9 cellular contexts compared by ENCODE assay signal in the genomic region with DNA sequence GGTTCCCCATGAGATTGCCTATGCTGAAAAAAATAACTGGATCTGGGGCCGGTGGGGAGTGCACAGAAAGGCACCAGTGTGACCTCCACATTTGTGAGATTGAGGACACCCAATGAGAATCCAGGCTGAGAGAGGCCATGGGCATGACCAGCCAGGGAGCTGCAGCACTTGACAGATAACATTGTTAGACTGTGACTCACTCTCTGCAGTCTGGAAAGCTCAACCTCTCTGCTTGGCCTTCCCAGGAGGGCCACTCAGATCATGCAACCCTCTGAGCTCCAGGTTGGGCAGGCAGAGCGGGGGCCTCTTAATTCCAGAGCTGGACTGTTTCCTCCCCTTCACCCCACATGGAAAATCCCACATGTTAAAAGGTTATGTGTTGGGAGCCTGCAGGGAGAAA. TPM values are rescaled to one million over a fixed set of nuclear protein-coding genes. Genes with fewer than 3 reads are reported as not detected.
DNase-seq lines count a peak whose midpoint lies in the region; ATAC-seq, FAIRE-seq and TF ChIP-seq lines count a peak whose summit lies in the region.
"Had no signal": no experiment of that assay in that cellular context is flagged by ENCODE, and none has a peak within 500 bp of the region (broad histone marks: within the 10 kb centered on the region; RNA-seq: fewer than 3 reads in every experiment).

No MANE protein-coding gene starts in this region.

- no peaks in the 10 kb centered on the region for H3K9me3 Mint-ChIP-seq in activated CD4-positive, alpha-beta memory T cell treated with anti-CD3 and anti-CD28 coated beads for 36 hours
- no peaks in the 10 kb centered on the region for H3K9me3 Mint-ChIP-seq in activated CD4-positive, alpha-beta T cell treated with anti-CD3 and anti-CD28 coated beads for 36 hours (ENCODE audit: low read depth)

- DNase-seq in ACHN, result peak; percentile 96
- peak; percentile 44 for DNase-seq in HuH-7.5 (ENCODE audit: low spot score)
- peak; percentile 93 for DNase-seq in bronchial epithelial cell (ENCODE audit: low read depth)
- peak; percentile 93 for DNase-seq in kidney glomerular epithelial cell (lab: John Stamatoyannopoulos, UW)
- DNase-seq in activated CD4-positive, alpha-beta memory T cell treated with anti-CD3 and anti-CD28 coated beads for 36 hours, result no peak
- no peak for DNase-seq in activated CD4-positive, alpha-beta T cell treated with anti-CD3 and anti-CD28 coated beads for 36 hours
- DNase-seq in SHP77 (lab: John Stamatoyannopoulos, UW), result no peak
- DNase-seq: NCI-H1105 had no signal

- no peak overlapping the region for H3K4me3 Mint-ChIP-seq in activated CD4-positive, alpha-beta memory T cell treated with anti-CD3 and anti-CD28 coated beads for 36 hours
- no peak overlapping the region for H3K4me3 Mint-ChIP-seq in activated CD4-positive, alpha-beta T cell treated with anti-CD3 and anti-CD28 coated beads for 36 hours

- intact Hi-C loops in activated CD4-positive, alpha-beta memory T cell treated with anti-CD3 and anti-CD28 coated beads for 36 hours (cut with micrococcal nuclease), result no loop called here
- intact Hi-C loops in activated CD4-positive, alpha-beta T cell treated with anti-CD3 and anti-CD28 coated beads for 36 hours (cut with DNase I, micrococcal nuclease), result no loop called here

- no peak for TF ChIP-seq CTCF in bronchial epithelial cell (IDR thresholded peaks at IDR 0.05; ENCODE audit: insufficient read depth, low read length, severe bottlenecking)

- CTCF ChIA-PET in activated CD4-positive, alpha-beta memory T cell treated with anti-CD3 and anti-CD28 coated beads for 36 hours (lab: Charles Lee), result no interaction called here
- CTCF ChIA-PET in activated CD4-positive, alpha-beta T cell treated with anti-CD3 and anti-CD28 coated beads for 36 hours (lab: Charles Lee), result interaction anchor here (0.7 kb wide), 2 partner anchors 901 to 1041 kb away, joined by 3 to 4 read pairs; no protein-coding TSS in a partner anchor

- no peak overlapping the region for H3K4me3 ChIP-seq in bronchial epithelial cell (ENCODE audit: low read depth, low read length)

- ATAC-seq in activated CD4-positive, alpha-beta T cell treated with anti-CD3 and anti-CD28 coated beads for 36 hours, result no peak
- ATAC-seq in GM18870 (IDR thresholded peaks at IDR 0.05; ENCODE audit: unreplicated experiment), result no peak

- POLR2A ChIA-PET in activated CD4-positive, alpha-beta memory T cell treated with anti-CD3 and anti-CD28 coated beads for 36 hours (lab: Charles Lee), result no interaction called here
- POLR2A ChIA-PET in activated CD4-positive, alpha-beta T cell treated with anti-CD3 and anti-CD28 coated beads for 36 hours (lab: Charles Lee), result no interaction called here

- no peaks in the 10 kb centered on the region for H3K27me3 ChIP-seq in bronchial epithelial cell (ENCODE audit: control insufficient read depth, insufficient read depth, low read length)

- H3K36me3 ChIP-seq in bronchial epithelial cell (ENCODE audit: control insufficient read depth, insufficient read depth, low read length), result no peaks in the 10 kb centered on the region

- in situ Hi-C loops in ACHN (cut with HindIII; ENCODE audit: low pct_ligation_motif_present, low pct_unique_long_range_greater_than_20kb, low sequenced_read_pairs), result no loop called here

- FAIRE-seq in bronchial epithelial cell (lab: Jason Lieb, UNC), result peak; percentile 60

- H3K4me1 Mint-ChIP-seq in activated CD4-positive, alpha-beta memory T cell treated with anti-CD3 and anti-CD28 coated beads for 36 hours (ENCODE audit: low read depth), result no peaks in the 10 kb centered on the region
- H3K4me1 Mint-ChIP-seq in activated CD4-positive, alpha-beta T cell treated with anti-CD3 and anti-CD28 coated beads for 36 hours, result no peaks in the 10 kb centered on the region

- no peaks in the 10 kb centered on the region for H3K27me3 Mint-ChIP-seq in activated CD4-positive, alpha-beta memory T cell treated with anti-CD3 and anti-CD28 coated beads for 36 hours
- H3K27me3 Mint-ChIP-seq in activated CD4-positive, alpha-beta T cell treated with anti-CD3 and anti-CD28 coated beads for 36 hours, result peaks cover 5% of the 10 kb centered on the region

- no peaks in the 10 kb centered on the region for H3K36me3 Mint-ChIP-seq in activated CD4-positive, alpha-beta memory T cell treated with anti-CD3 and anti-CD28 coated beads for 36 hours
- H3K36me3 Mint-ChIP-seq in activated CD4-positive, alpha-beta T cell treated with anti-CD3 and anti-CD28 coated beads for 36 hours (ENCODE audit: low read depth), result no peaks in the 10 kb centered on the region

- no peak overlapping the region for H3K27ac Mint-ChIP-seq in activated CD4-positive, alpha-beta memory T cell treated with anti-CD3 and anti-CD28 coated beads for 36 hours
- H3K27ac Mint-ChIP-seq in activated CD4-positive, alpha-beta T cell treated with anti-CD3 and anti-CD28 coated beads for 36 hours, result no peak overlapping the region

RNA-seq across cellular contexts. Expression of a gene that starts 30.1 kb away (rescaled TPM):
- total RNA-seq in bronchial epithelial cell, result under 0.01 and 0.13 TPM in 2 replicates
- not detected for total RNA-seq in activated CD4-positive, alpha-beta memory T cell treated with anti-CD3 and anti-CD28 coated beads for 36 hours
- under 1 TPM; 0.07 to 0.09 TPM for total RNA-seq in activated CD4-positive, alpha-beta T cell treated with anti-CD3 and anti-CD28 coated beads for 36 hours

Comparison
In these comparisons a context has a peak if more than half of its experiments do, and no peak if none do; other contexts are left out.
1. DNase-seq: peak in ACHN (single experiment), HuH-7.5 (single experiment), bronchial epithelial cell (single experiment) and kidney glomerular epithelial cell (single experiment); none in activated CD4-positive, alpha-beta memory T cell treated with anti-CD3 and anti-CD28 coated beads for 36 hours (single experiment), activated CD4-positive, alpha-beta T cell treated with anti-CD3 and anti-CD28 coated beads for 36 hours (single experiment) and SHP77 (0 of 2).